17 cellular contexts compared by ENCODE assay signal in the genomic region with DNA sequence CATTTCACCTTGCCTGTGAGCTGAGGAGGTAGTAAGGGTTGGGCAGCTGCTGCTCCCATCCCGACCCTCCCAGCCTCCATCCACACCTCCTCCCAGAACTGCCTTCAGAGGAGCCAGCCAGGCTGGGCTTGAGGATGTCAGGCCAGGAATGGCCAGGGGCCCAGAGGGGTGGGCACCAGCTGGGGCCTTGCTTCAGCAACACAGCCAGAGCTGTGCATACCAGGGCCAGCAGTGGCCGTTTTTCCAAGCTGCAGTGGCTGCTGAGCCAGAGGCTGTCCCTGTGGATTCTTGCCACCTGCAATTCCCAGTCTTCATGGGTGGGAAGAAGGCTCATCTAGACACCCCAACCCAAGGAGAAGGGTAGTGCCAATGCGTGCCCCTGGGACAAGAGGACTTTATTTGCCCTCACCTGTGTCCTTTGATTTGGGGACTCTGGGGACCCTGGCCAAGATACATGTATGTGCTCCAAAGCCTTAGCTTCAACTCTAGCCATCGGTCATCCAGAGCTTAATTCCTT.
"Had no signal": no experiment of that assay in that cellular context is flagged by ENCODE, and none has a peak within 500 bp of the region (broad histone marks: within the 10 kb centered on the region; RNA-seq: fewer than 3 reads in every experiment).

No MANE protein-coding gene starts in this region.

- DNase-seq: activated CD4-positive, alpha-beta memory T cell treated with anti-CD3 and anti-CD28 coated beads for 36 hours; activated CD8-positive, alpha-beta memory T cell treated with anti-CD3 and anti-CD28 coated beads, Interleukin-2, amount 50 U/mL, for 48 hours; activated naive CD8-positive, alpha-beta T cell treated with anti-CD3 and anti-CD28 coated beads, Interleukin-2, amount 10 ng/mL, durations not matched to agents 7 days and 5 days; caudate nucleus; cortex of kidney; effector memory CD8-positive, alpha-beta T cell; natural killer cell; occipital lobe; psoas muscle; sigmoid colon; stimulated activated CD4-positive, alpha-beta T cell treated with anti-CD3 and anti-CD28 coated beads, Interleukin-2, amount 100 ng/mL, for 24 hours; stimulated activated naive CD4-positive, alpha-beta T cell treated with Interleukin-2 at 50 U/mL for 16 hours; T-cell; T1000; upper lobe of right lung had no signal

- H3K36me3 Mint-ChIP-seq: activated CD4-positive, alpha-beta memory T cell treated with anti-CD3 and anti-CD28 coated beads for 36 hours; activated naive CD8-positive, alpha-beta T cell treated with anti-CD3 and anti-CD28 coated beads, Interleukin-2, amount 10 ng/mL, durations not matched to agents 7 days and 5 days; natural killer cell; T-cell had no signal

- H3K9me3 ChIP-seq: psoas muscle, sigmoid colon, suprapubic skin, upper lobe of right lung had no signal

- H3K9me3 Mint-ChIP-seq: activated naive CD8-positive, alpha-beta T cell treated with anti-CD3 and anti-CD28 coated beads, Interleukin-2, amount 10 ng/mL, durations not matched to agents 7 days and 5 days; natural killer cell had no signal

- ATAC-seq: effector memory CD8-positive, alpha-beta T cell; natural killer cell; psoas muscle; T-cell; upper lobe of right lung had no signal

- H3K36me3 ChIP-seq: sigmoid colon, suprapubic skin, upper lobe of right lung had no signal

- H3K27ac Mint-ChIP-seq: activated CD4-positive, alpha-beta memory T cell treated with anti-CD3 and anti-CD28 coated beads for 36 hours; activated naive CD8-positive, alpha-beta T cell treated with anti-CD3 and anti-CD28 coated beads, Interleukin-2, amount 10 ng/mL, durations not matched to agents 7 days and 5 days; effector memory CD8-positive, alpha-beta T cell; natural killer cell; T-cell had no signal

- H3K4me3 Mint-ChIP-seq: activated CD4-positive, alpha-beta memory T cell treated with anti-CD3 and anti-CD28 coated beads for 36 hours; activated naive CD8-positive, alpha-beta T cell treated with anti-CD3 and anti-CD28 coated beads, Interleukin-2, amount 10 ng/mL, durations not matched to agents 7 days and 5 days; effector memory CD8-positive, alpha-beta T cell; natural killer cell; T-cell had no signal

- H3K27ac ChIP-seq: psoas muscle, sigmoid colon, suprapubic skin, upper lobe of right lung, VCaP had no signal

- H3K4me1 ChIP-seq: psoas muscle, sigmoid colon, upper lobe of right lung had no signal

- H3K4me3 ChIP-seq: psoas muscle, sigmoid colon, suprapubic skin, upper lobe of right lung had no signal
